11 cellular contexts compared by ENCODE assay signal in genomic region chr1:50077273-50077672, GRCh38. TPM values are rescaled to one million over a fixed set of nuclear protein-coding genes. Genes with fewer than 3 reads are reported as not detected.
"Had no signal": no experiment of that assay in that cellular context is flagged by ENCODE, and none has a peak within 500 bp of the region (broad histone marks: within the 10 kb centered on the region; RNA-seq: fewer than 3 reads in every experiment).

No MANE protein-coding gene starts in this region.

- DNase-seq: GM23248, GOT3, H7, H9, HCEC 1CT, HFFc6 had no signal

- H3K4me2 ChIP-seq: GM23338 had no signal

- H3K36me3 ChIP-seq: HAP-1 had no signal

- ATAC-seq: GM23338, HCT116 had no signal

- H3K4me1 ChIP-seq: HAP-1 had no signal

- H3K4me3 ChIP-seq: GM23248, GM23338, HAP-1 had no signal

- H2AFZ ChIP-seq: GM23248, GM23338 had no signal

- H3K9ac ChIP-seq: GM23248 had no signal

- H3K9me3 ChIP-seq: HAP-1 had no signal

- H3K27ac ChIP-seq: GM23248 had no signal

- FAIRE-seq: H1, H54 had no signal

RNA-seq across cellular contexts. Expression of gene ELAVL4, which starts 31.4 kb away (rescaled TPM):
- total RNA-seq: GM23248, H9, HFFc6 had no signal

RNA-seq across cellular contexts. Expression of gene AGBL4, which starts 53.5 kb away (rescaled TPM):
- total RNA-seq: GM23248, H9, HFFc6 had no signal
- polyA plus RNA-seq: GM23248 had no signal
